Comparison of ENCODE assay signal across 1 cellular context in genomic region chr6:37103169-37104039, GRCh38.
TF ChIP-seq lines count a peak whose summit lies in the region.

No MANE protein-coding gene starts in this region.

TF ChIP-seq in K562, 482 proteins besides CTCF, POLR2A, EP300 and RAD21 (continued from another document and continues in another):
- TF ChIP-seq NR0B1 (IDR thresholded peaks at IDR 0.05; ENCODE audit: partially characterized antibody) (no peak), ZNF75A (CRISPR knock-in tag; IDR thresholded peaks at IDR 0.05) (no peak), TAF15 (IDR thresholded peaks at IDR 0.05; ENCODE audit: low read depth, low read length) (no peak), FOXM1 (IDR thresholded peaks at IDR 0.05; ENCODE audit: low read depth) (peak; percentile 96), FOXM1 (CRISPR knock-in tag; IDR thresholded peaks at IDR 0.05; ENCODE audit: low read depth) (no peak), HBP1 (CRISPR knock-in tag; IDR thresholded peaks at IDR 0.05) (0 out of 2 replicates have a peak, but pooled peaks have one; percentile 62), CHCHD3 (CRISPR knock-in tag; IDR thresholded peaks at IDR 0.05) (no peak), KLF13 (tag; IDR thresholded peaks at IDR 0.05; ENCODE audit: borderline replicate concordance, low read depth) (0 out of 2 replicates have a peak, but pooled peaks have one; percentile 58), ZNF407 (IDR thresholded peaks at IDR 0.05; ENCODE audit: low read depth) (no peak), KLF6 (CRISPR knock-in tag; IDR thresholded peaks at IDR 0.05; ENCODE audit: borderline replicate concordance) (no peak), CHD7 (IDR thresholded peaks at IDR 0.05; ENCODE audit: low read depth, low read length) (peak; percentile 31), KDM2B (CRISPR knock-in tag; IDR thresholded peaks at IDR 0.05) (no peak), ZNF224 (CRISPR knock-in tag; IDR thresholded peaks at IDR 0.05) (no peak), ZNF133 (CRISPR knock-in tag; IDR thresholded peaks at IDR 0.05) (no peak), ZNF436 (CRISPR knock-in tag; IDR thresholded peaks at IDR 0.05) (no peak), PHB2 (IDR thresholded peaks at IDR 0.05; ENCODE audit: low read depth) (peak; percentile 92), MAX (CRISPR knock-in tag; IDR thresholded peaks at IDR 0.05) (peak; percentile 77), MCM7 (IDR thresholded peaks at IDR 0.05) (no peak), POLR3G (IDR thresholded peaks at IDR 0.05; ENCODE audit: extremely low read depth, insufficient read length, insufficient replicate concordance) (no peak), PBX2 (CRISPR knock-in tag; IDR thresholded peaks at IDR 0.05; ENCODE audit: low read depth) (no peak), PBX2 (tag; conservative IDR thresholded peaks at IDR 0.05; ENCODE audit: low read depth) (peak; percentile 74), ZFP91 (CRISPR knock-in tag; IDR thresholded peaks at IDR 0.05) (no peak), FOXJ2 (tag; IDR thresholded peaks at IDR 0.05) (no peak), HLTF (IDR thresholded peaks at IDR 0.05) (peak; percentile 89), NCOR1 (IDR thresholded peaks at IDR 0.05) (peak; percentile 98), NRF1 (conservative IDR thresholded peaks at IDR 0.05 in 1 of 2, IDR thresholded peaks at IDR 0.05 in 1 of 2) (peak in 1 of 2 experiments; percentile 8; a peak in 2 of 4 replicates), ZNF212 (CRISPR knock-in tag; IDR thresholded peaks at IDR 0.05) (no peak), MIER1 (IDR thresholded peaks at IDR 0.05; ENCODE audit: low read depth) (0 out of 2 replicates have a peak, but pooled peaks have one; percentile 60), NFE2 (IDR thresholded peaks at IDR 0.05; ENCODE audit: low read depth) (peak; percentile 69)
